Comparison of ENCODE assay signal across 8 cellular contexts in the genomic region with DNA sequence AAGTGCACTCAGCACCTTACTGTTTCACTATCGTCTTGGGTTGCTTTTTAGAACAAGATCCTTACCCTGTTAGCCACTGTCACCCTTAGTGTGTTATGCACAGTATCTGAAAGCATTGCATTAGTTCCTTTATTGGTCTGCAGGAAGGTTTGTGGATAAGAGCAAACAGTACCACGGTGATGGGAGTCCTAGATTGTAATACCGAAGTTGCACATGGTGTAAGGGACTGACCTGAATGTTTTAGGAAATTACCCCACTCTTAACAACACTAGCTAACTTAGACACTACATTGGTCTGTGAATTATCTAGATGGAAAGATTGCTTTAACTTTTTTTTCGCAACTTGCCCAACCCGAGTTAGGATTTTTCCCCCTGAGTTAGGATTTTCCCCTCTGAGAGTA. TPM values are rescaled to one million over a fixed set of nuclear protein-coding genes. Genes with fewer than 3 reads are reported as not detected.
DNase-seq lines count a peak whose midpoint lies in the region; ATAC-seq and TF ChIP-seq lines count a peak whose summit lies in the region.

No MANE protein-coding gene starts in this region.

- H3K27me3 ChIP-seq in fibroblast of lung (ENCODE audit: control insufficient read depth, insufficient read depth, low read length): no peaks in the 10 kb centered on the region
- no peaks in the 10 kb centered on the region for H3K27me3 ChIP-seq in parathyroid adenoma (ENCODE audit: control insufficient read depth, insufficient read depth, low read length)

- H3K27ac Mint-ChIP-seq in HFFc6: peak overlapping the region; percentile 80; the same call in 1 of the 2 replicates

- 0 out of 2 replicates have a peak, but pooled peaks cover 2% of the 10 kb centered on the region for H3K27me3 Mint-ChIP-seq in HFFc6 (ENCODE audit: insufficient read depth)

- no peaks in the 10 kb centered on the region for H3K9me3 Mint-ChIP-seq in HFFc6

- H3K4me3 ChIP-seq in fibroblast of lung (replicated peaks in 1 of 4; ENCODE audit: control extremely low read depth in 1 of 4, insufficient read depth in 1 of 4, low read depth in 3 of 4, low read length in 4 of 4) (peak overlapping the region; percentile 76 to 97 (median 83)), parathyroid adenoma (ENCODE audit: low read depth, low read length) (peak overlapping the region; percentile 89)

- no peaks in the 10 kb centered on the region for H3K36me3 Mint-ChIP-seq in HFFc6 (ENCODE audit: low read depth)

- no peak for ATAC-seq in HG03196 (IDR thresholded peaks at IDR 0.05; ENCODE audit: unreplicated experiment)
- ATAC-seq in HG02759 (IDR thresholded peaks at IDR 0.05; ENCODE audit: unreplicated experiment): no peak

- H3K9me3 ChIP-seq in fibroblast of lung (ENCODE audit: control insufficient read depth, insufficient read depth, low read depth, low read length) (no peaks in the 10 kb centered on the region), parathyroid adenoma (ENCODE audit: control insufficient read depth, low read length) (no peaks in the 10 kb centered on the region)

- H3K9ac ChIP-seq in fibroblast of lung (ENCODE audit: insufficient read depth, low read length) (peak overlapping the region; percentile 92), parathyroid adenoma (no peak overlapping the region)

- peak overlapping the region; percentile 93 for H3K27ac ChIP-seq in C4-2B
- H3K27ac ChIP-seq in fibroblast of lung (ENCODE audit: insufficient read depth, low read length): peak overlapping the region; percentile 92
- H3K27ac ChIP-seq in parathyroid adenoma: peak overlapping the region; percentile 96

- peaks cover 46% of the 10 kb centered on the region for H3K4me1 Mint-ChIP-seq in HFFc6 (ENCODE audit: low read depth)

- peaks cover 6% of the 10 kb centered on the region for H4K20me1 ChIP-seq in fibroblast of lung (ENCODE audit: control insufficient read depth, extremely low read depth, insufficient read depth, low read length)

- H2AFZ ChIP-seq in fibroblast of lung (ENCODE audit: low read length) (no peak overlapping the region), parathyroid adenoma (peak overlapping the region; percentile 70)

- H3K4me3 Mint-ChIP-seq in HFFc6: peak overlapping the region; percentile 99

- H3K79me2 ChIP-seq in fibroblast of lung (ENCODE audit: control insufficient read depth, insufficient read depth, low read length) (peaks cover 61% of the 10 kb centered on the region), parathyroid adenoma (peaks cover 32% of the 10 kb centered on the region)

- H3K4me2 ChIP-seq in fibroblast of lung (ENCODE audit: extremely low read depth, insufficient read depth, low read length) (peak overlapping the region; percentile 88), parathyroid adenoma (ENCODE audit: low read length) (peak overlapping the region; percentile 74)

- DNase-seq in HFFc6: peak; percentile 2
- DNase-seq in SW480 (ENCODE audit: low spot score): peak; percentile 76
- DNase-seq in fibroblast of lung (ENCODE audit: low read depth in 2 of 2): peak; percentile 16 to 37
- no peak for DNase-seq in SW 1271 (lab: John Stamatoyannopoulos, UW)

- no peaks in the 10 kb centered on the region for H3K36me3 ChIP-seq in fibroblast of lung (ENCODE audit: control insufficient read depth, insufficient read depth, low read length)
- no peaks in the 10 kb centered on the region for H3K36me3 ChIP-seq in parathyroid adenoma (ENCODE audit: control insufficient read depth, insufficient read depth, low read length)

- TF ChIP-seq CTCF in C4-2B (conservative IDR thresholded peaks at IDR 0.05): no peak
- TF ChIP-seq CTCF in HFFc6 (IDR thresholded peaks at IDR 0.05): no peak
- no peak for TF ChIP-seq CTCF in fibroblast of lung (conservative IDR thresholded peaks at IDR 0.05 in 1 of 2, IDR thresholded peaks at IDR 0.05 in 1 of 2; ENCODE audit: low read depth in 1 of 2, low read length in 2 of 2)
- no peak for TF ChIP-seq CTCF in parathyroid adenoma (IDR thresholded peaks at IDR 0.05)

- peaks cover 2% of the 10 kb centered on the region for H3K4me1 ChIP-seq in fibroblast of lung (ENCODE audit: control insufficient read depth, extremely low read depth, insufficient read depth, low read length)
- peaks cover 5% of the 10 kb centered on the region for H3K4me1 ChIP-seq in parathyroid adenoma

RNA-seq across cellular contexts. Expression of gene STT3B, which starts 1.3 kb away (rescaled TPM):
- total RNA-seq in HFFc6 (2021; fragmentation: NEBNext Ultra II Directional; extraction: Animal tissue kit (Norgen Biotek cat#: 25700)): 100 to 1,000 TPM; 124 to 153 (median 135) TPM
- total RNA-seq in fibroblast of lung: 192 and 259 TPM in 2 replicates
- 120 and 145 TPM in 2 replicates for polyA plus RNA-seq in fibroblast of lung
- polyA plus RNA-seq in fibroblast of lung (2012): 83.1 and 89.7 TPM in 2 replicates
- 26.4 and 31.3 TPM in 2 replicates for polyA minus RNA-seq in fibroblast of lung (ENCODE audit: low replicate concordance)

Comparison
In these comparisons a context has a peak if more than half of its experiments do, and no peak if none do; other contexts are left out.
1. DNase-seq: peak in HFFc6 (single experiment), SW480 (single experiment) and fibroblast of lung (2 of 2); none in SW 1271 (0 of 2).
2. Peak in every context shown above with its lines, with median percentiles within 50 percentile points of each other: H3K27ac ChIP-seq.